Comparison of ENCODE assay signal across 10 cellular contexts in genomic region chr2:216372761-216373291, GRCh38. TPM values are rescaled to one million over a fixed set of nuclear protein-coding genes. Genes with fewer than 3 reads are reported as not detected.
DNase-seq lines count a peak whose midpoint lies in the region; ATAC-seq and TF ChIP-seq lines count a peak whose summit lies in the region.
"Had no signal": no experiment of that assay in that cellular context is flagged by ENCODE, and none has a peak within 500 bp of the region (broad histone marks: within the 10 kb centered on the region; RNA-seq: fewer than 3 reads in every experiment).

No MANE protein-coding gene starts in this region.

- peaks cover 8 to 57% of the 10 kb centered on the region in 2 donors for H3K27me3 ChIP-seq in breast epithelium
- no peaks in the 10 kb centered on the region for H3K27me3 ChIP-seq in thoracic aorta (replicated peaks; ENCODE audit: insufficient read depth)

- no peaks in the 10 kb centered on the region for H3K9me3 Mint-ChIP-seq in MCF 10A (ENCODE audit: unreplicated experiment)

- H3K4me1 ChIP-seq in breast epithelium, result peaks cover 0 to 7% of the 10 kb centered on the region in 2 donors
- H3K4me1 ChIP-seq in thoracic aorta (ENCODE audit: control insufficient read depth in 1 of 2, low read depth in 2 of 2), result peaks cover 9 to 16% of the 10 kb centered on the region in 2 donors

- TF ChIP-seq CTCF in MCF 10A (IDR thresholded peaks at IDR 0.05; ENCODE audit: unreplicated experiment) (no peak), breast epithelium (IDR thresholded peaks at IDR 0.05) (no peak), WI38 (IDR thresholded peaks at IDR 0.05; ENCODE audit: low read depth, low read length) (no peak), thoracic aorta (IDR thresholded peaks at IDR 0.05) (no peak)

- intact Hi-C loops in MCF 10A (cut with micrococcal nuclease), result loop anchor here (2.0 kb wide), 2 partner anchors 16 to 40 kb away; partner anchors contain the start of gene SMARCAL1
- intact Hi-C loops in breast epithelium (cut with DNase I; ENCODE audit: low total_unique reads), result no loop called here

- H3K27ac ChIP-seq in breast epithelium (no peak overlapping the region), thoracic aorta (no peak overlapping the region)
- H3K27ac ChIP-seq: right lobe of liver had no signal

- no peaks in the 10 kb centered on the region for H3K36me3 ChIP-seq in breast epithelium
- H3K36me3 ChIP-seq in thoracic aorta, result no peaks in the 10 kb centered on the region
- H3K36me3 ChIP-seq: right lobe of liver had no signal

- no peak overlapping the region for H3K27ac Mint-ChIP-seq in MCF 10A (ENCODE audit: low read depth, unreplicated experiment)

- no peaks in the 10 kb centered on the region for H3K9me3 ChIP-seq in breast epithelium
- H3K9me3 ChIP-seq in thoracic aorta, result no peaks in the 10 kb centered on the region
- H3K9me3 ChIP-seq: right lobe of liver had no signal

- CTCF ChIA-PET in MCF 10A (lab: Yijun Ruan, JAX), result interaction anchor here (0.6 to 2.2 kb wide), 4 partner anchors 10 to 263 kb away, joined by 3 to 12 read pairs (median 4); no protein-coding TSS in a partner anchor

- peaks cover 26% of the 10 kb centered on the region for H3K4me1 Mint-ChIP-seq in MCF 10A (ENCODE audit: insufficient read depth, unreplicated experiment)

- H3K27me3 Mint-ChIP-seq in MCF 10A (ENCODE audit: insufficient read depth, unreplicated experiment), result peaks cover 37% of the 10 kb centered on the region

- BruUV-seq in MCF 10A (replicated peaks; lab: Mats Ljungman, UMichigan), result no TSS peak

- H3K4me3 Mint-ChIP-seq in MCF 10A (ENCODE audit: unreplicated experiment), result peak overlapping the region; percentile 49

- H3K4me3 ChIP-seq in breast epithelium, result no peak overlapping the region
- H3K4me3 ChIP-seq in WI38 (ENCODE audit: low read depth, low read length), result peak overlapping the region; percentile 77
- H3K4me3 ChIP-seq in thoracic aorta, result peak overlapping the region; percentile 62
- H3K4me3 ChIP-seq: right lobe of liver had no signal

- DNase-seq in MCF 10A (ENCODE audit: unreplicated experiment), result no peak
- no peak for DNase-seq in breast epithelium (ENCODE audit: low spot score in 2 of 2)
- DNase-seq in glomerular visceral epithelial cell (ENCODE audit: extremely low spot score), result peak; percentile 54
- DNase-seq in thoracic aorta (ENCODE audit: low spot score), result no peak
- no peak for DNase-seq in stimulated activated CD4-positive, alpha-beta T cell treated with anti-CD3 and anti-CD28 coated beads, Interleukin-1b, Interleukin-23, amount 100 ng/mL, for 48 hours
- DNase-seq in KG1 (lab: John Stamatoyannopoulos, UW), result no peak
- DNase-seq in GF-D8 (lab: John Stamatoyannopoulos, UW), result no peak

- no peak for TF ChIP-seq POLR2A in breast epithelium (IDR thresholded peaks at IDR 0.05)

- no peak for ATAC-seq in thoracic aorta (ENCODE audit: insufficient number of reproducible peaks, low FRiP score, low read depth)

- POLR2A ChIA-PET in MCF 10A (lab: Yijun Ruan, JAX), result interaction anchor here (1.1 kb wide), 1 partner anchor 178 kb away, joined by 3 read pairs; no protein-coding TSS in a partner anchor

- no peaks in the 10 kb centered on the region for H3K36me3 Mint-ChIP-seq in MCF 10A (ENCODE audit: insufficient read depth, unreplicated experiment)
- H3K36me3 Mint-ChIP-seq: CD4-positive, CD25-positive, alpha-beta regulatory T cell had no signal

RNA-seq across cellular contexts. Expression of gene MARCHF4, which starts 0.5 kb away (rescaled TPM):
- total RNA-seq in MCF 10A (2022), result 0.17 and 0.33 TPM in 2 replicates
- total RNA-seq in breast epithelium, result not detected
- under 1 TPM in 1 of 2 donors, not detected in 1; 0.14 TPM for total RNA-seq in thoracic aorta
- total RNA-seq: CD4-positive, CD25-positive, alpha-beta regulatory T cell; right lobe of liver had no signal

RNA-seq across cellular contexts. Expression of gene SMARCAL1, which starts 39.5 kb away (rescaled TPM):
- total RNA-seq in MCF 10A (2022) (22.1 and 24.0 TPM in 2 replicates), breast epithelium (10 to 100 TPM; 12.0 to 28.1 (median 20.6) TPM), thoracic aorta (10 to 100 TPM; 22.1 to 28.4 TPM)

Comparison
In these comparisons a context has a peak if more than half of its experiments do, and no peak if none do; other contexts are left out.
1. H3K4me3 ChIP-seq: peak in WI38 (single experiment) and thoracic aorta (single experiment); none in breast epithelium (0 of 3).